ENCODE assay signal across 10 cellular contexts in the genomic region with DNA sequence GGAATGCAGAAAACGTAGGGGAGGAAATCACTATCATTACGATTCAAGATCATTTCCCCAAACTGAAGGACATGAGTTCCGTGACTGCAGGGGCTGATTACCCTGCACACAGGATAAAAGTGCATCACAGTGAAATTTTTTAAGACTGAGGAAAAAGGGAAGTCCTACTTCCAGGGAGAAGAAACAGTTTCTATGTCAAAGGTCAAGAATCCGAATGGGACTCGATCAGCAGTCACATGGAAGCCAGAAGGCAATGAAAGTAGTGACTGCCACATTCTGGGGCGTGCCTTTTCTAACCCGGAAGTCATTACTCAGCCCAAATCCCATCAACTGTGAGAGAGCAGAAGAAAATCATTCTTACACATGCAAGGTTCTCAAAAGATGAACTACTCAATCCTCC. TPM values are rescaled to one million over a fixed set of nuclear protein-coding genes. Genes with fewer than 3 reads are reported as not detected.
DNase-seq lines count a peak whose midpoint lies in the region; ATAC-seq, FAIRE-seq and TF ChIP-seq lines count a peak whose summit lies in the region.
"Had no signal": no experiment of that assay in that cellular context is flagged by ENCODE, and none has a peak within 500 bp of the region (broad histone marks: within the 10 kb centered on the region; RNA-seq: fewer than 3 reads in every experiment).

No MANE protein-coding gene starts in this region.

- H3K9me3 ChIP-seq in endothelial cell of umbilical vein (replicated peaks; ENCODE audit: control insufficient read depth, insufficient read depth, low read length) (no peaks in the 10 kb centered on the region), muscle layer of duodenum (ENCODE audit: control insufficient read depth in 1 of 2, low read length in 2 of 2) (no peaks in the 10 kb centered on the region)

- POLR2A ChIA-PET in endothelial cell of umbilical vein (lab: Charles Lee): no interaction called here

- no peak for ATAC-seq in GM19463 (IDR thresholded peaks at IDR 0.05; ENCODE audit: unreplicated experiment)

- TF ChIP-seq POLR2A in endothelial cell of umbilical vein (IDR thresholded peaks at IDR 0.05; ENCODE audit: low read depth, low read length): peak; percentile 28

- no peaks in the 10 kb centered on the region for H3K27me3 ChIP-seq in endothelial cell of umbilical vein (ENCODE audit: control insufficient read depth in 2 of 2, insufficient read depth in 2 of 2, low read length in 2 of 2)
- H3K27me3 ChIP-seq in muscle layer of duodenum (ENCODE audit: low read depth, low read length): no peaks in the 10 kb centered on the region

- H3K9me1 ChIP-seq in endothelial cell of umbilical vein (replicated peaks; ENCODE audit: control insufficient read depth, extremely low read depth, insufficient read depth, low read length): no peaks in the 10 kb centered on the region

- H2AFZ ChIP-seq in endothelial cell of umbilical vein (ENCODE audit: low read depth, low read length): peak overlapping the region; percentile 10

- intact Hi-C loops in endothelial cell of umbilical vein (cut with micrococcal nuclease): no loop called here

- TF ChIP-seq CTCF in AG10803 (conservative IDR thresholded peaks at IDR 0.05; ENCODE audit: low read length) (no peak), endothelial cell of umbilical vein (IDR thresholded peaks at IDR 0.05; ENCODE audit: extremely low read depth in 1 of 2, insufficient read depth in 1 of 2, low read depth in 1 of 2, low read length in 2 of 2) (no peak)

- dilution Hi-C loops in endothelial cell of umbilical vein (cut with MboI; ENCODE audit: extremely low pct_ligation_motif_present, low sequenced_read_pairs): no loop called here

- peaks cover 73% of the 10 kb centered on the region for H3K79me2 ChIP-seq in endothelial cell of umbilical vein (ENCODE audit: control insufficient read depth, insufficient read depth, low read length)

- peak overlapping the region; percentile 53 for H3K4me2 ChIP-seq in endothelial cell of umbilical vein (ENCODE audit: insufficient read depth, low read length)

- no TSS peak for BruUV-seq in endothelial cell of umbilical vein (replicated peaks; lab: Mats Ljungman, UMichigan)

- H3K4me1 ChIP-seq in endothelial cell of umbilical vein (ENCODE audit: control insufficient read depth, extremely low read depth, insufficient read depth, low read length): peaks cover 14% of the 10 kb centered on the region
- H3K4me1 ChIP-seq in muscle layer of duodenum (ENCODE audit: control insufficient read depth in 1 of 2, insufficient read depth in 2 of 2, low read length in 2 of 2): peaks cover 0 to 6% of the 10 kb centered on the region in 2 donors

- no peaks in the 10 kb centered on the region for H4K20me1 ChIP-seq in endothelial cell of umbilical vein (replicated peaks; ENCODE audit: control insufficient read depth, extremely low read depth, insufficient read depth, low read length)

- H3K9ac ChIP-seq in endothelial cell of umbilical vein (replicated peaks; ENCODE audit: extremely low read depth, insufficient read depth, low read length): no peak overlapping the region

- CTCF ChIA-PET in endothelial cell of umbilical vein (lab: Charles Lee): interaction anchor here (1.0 kb wide), 2 partner anchors 8 to 56 kb away, joined by 3 to 4 read pairs; no protein-coding TSS in a partner anchor

- no peak overlapping the region for H3K27ac ChIP-seq in endothelial cell of umbilical vein (ENCODE audit: insufficient read depth, low read depth, low read length)
- H3K27ac ChIP-seq in muscle layer of duodenum (ENCODE audit: low read length): peak overlapping the region; percentile 21

- H3K36me3 ChIP-seq in endothelial cell of umbilical vein (ENCODE audit: control insufficient read depth in 2 of 2, extremely low read depth in 1 of 2, insufficient read depth in 2 of 2, low read length in 2 of 2) (no peaks in the 10 kb centered on the region), muscle layer of duodenum (ENCODE audit: control insufficient read depth in 1 of 2, insufficient read depth in 2 of 2, low read length in 2 of 2) (no peaks in the 10 kb centered on the region)

- H3K4me3 ChIP-seq in AG10803 (ENCODE audit: low read length) (no peak overlapping the region), endothelial cell of umbilical vein (replicated peaks in 1 of 3; ENCODE audit: insufficient read depth in 1 of 3, low read depth in 1 of 3, low read length in 3 of 3) (no peak overlapping the region), muscle layer of duodenum (ENCODE audit: low read depth in 1 of 2, low read length in 2 of 2) (no peak overlapping the region)

- peak; percentile 88 for FAIRE-seq in endothelial cell of umbilical vein (lab: Jason Lieb, UNC)

- DNase-seq in AG10803 (ENCODE audit: low read depth) (peak; percentile 61), LoVo (ENCODE audit: low spot score) (peak; percentile 25), endothelial cell of umbilical vein (ENCODE audit: low read depth, low spot score) (peak; percentile 56), NCI-H526 treated with DMSO at 0.1 percent for 48 hours (lab: John Stamatoyannopoulos, UW) (no peak), COLO829 (ENCODE audit: low spot score) (no peak)
- no peak for DNase-seq in activated CD8-positive, alpha-beta memory T cell treated with anti-CD3 and anti-CD28 coated beads, Interleukin-2, amount 50 U/mL, for 4 hours
- DNase-seq: COR-L47, RPMI8226 had no signal

TF ChIP-seq in endothelial cell of umbilical vein, 7 proteins besides CTCF, POLR2A, EP300 and RAD21:
- TF ChIP-seq POLR2AphosphoS5 (IDR thresholded peaks at IDR 0.05; ENCODE audit: insufficient read depth, low read depth, low read length) (no peak), JUN (IDR thresholded peaks at IDR 0.05; ENCODE audit: borderline replicate concordance, insufficient read depth, insufficient read length, low read depth) (no peak), FOS (IDR thresholded peaks at IDR 0.05; ENCODE audit: borderline replicate concordance, insufficient read depth, low read length) (no peak)
- TF ChIP-seq, protein P1, sequence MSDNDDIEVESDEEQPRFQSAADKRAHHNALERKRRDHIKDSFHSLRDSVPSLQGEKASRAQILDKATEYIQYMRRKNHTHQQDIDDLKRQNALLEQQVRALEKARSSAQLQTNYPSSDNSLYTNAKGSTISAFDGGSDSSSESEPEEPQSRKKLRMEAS (IDR thresholded peaks at IDR 0.05; ENCODE audit: insufficient read depth, insufficient read length): no peak
TF ChIP-seq in endothelial cell of umbilical vein: peak in this region for 0.

RNA-seq across cellular contexts. Expression of gene ZZEF1, which starts 12.1 kb away (rescaled TPM):
- 42.5 and 52.1 TPM in 2 replicates for total RNA-seq in endothelial cell of umbilical vein
- polyA plus RNA-seq in endothelial cell of umbilical vein: 15.7 and 20.7 TPM in 2 replicates
- 13.4 and 14.6 TPM in 2 replicates for polyA plus RNA-seq in endothelial cell of umbilical vein (2011; cell fraction: cytosol; rRNA removed)
- 78.3 and 81.2 TPM in 2 replicates for polyA plus RNA-seq in endothelial cell of umbilical vein (2011; cell fraction: nucleus; rRNA removed)
- polyA plus RNA-seq in endothelial cell of umbilical vein (2012): 28.0 and 29.1 TPM in 2 replicates
- polyA minus RNA-seq in endothelial cell of umbilical vein: 106 and 121 TPM in 2 replicates
- polyA minus RNA-seq in endothelial cell of umbilical vein (2011; cell fraction: cytosol; rRNA and poly(A)+ RNA removed): 19.0 TPM
- 130 and 169 TPM in 2 replicates for polyA minus RNA-seq in endothelial cell of umbilical vein (2011; cell fraction: nucleus; rRNA and poly(A)+ RNA removed)

RNA-seq across cellular contexts. Expression of gene CYB5D2, which starts 12.3 kb away (rescaled TPM):
- total RNA-seq in endothelial cell of umbilical vein: 12.6 and 13.3 TPM in 2 replicates
- polyA plus RNA-seq in endothelial cell of umbilical vein: 28.4 and 30.2 TPM in 2 replicates
- 19.5 and 26.0 TPM in 2 replicates for polyA plus RNA-seq in endothelial cell of umbilical vein (2011; cell fraction: cytosol; rRNA removed)
- polyA plus RNA-seq in endothelial cell of umbilical vein (2011; cell fraction: nucleus; rRNA removed): 12.9 and 13.6 TPM in 2 replicates
- 15.4 and 21.3 TPM in 2 replicates for polyA plus RNA-seq in endothelial cell of umbilical vein (2012)
- polyA minus RNA-seq in endothelial cell of umbilical vein: 16.7 and 29.4 TPM in 2 replicates
- 15.8 TPM for polyA minus RNA-seq in endothelial cell of umbilical vein (2011; cell fraction: cytosol; rRNA and poly(A)+ RNA removed)
- polyA minus RNA-seq in endothelial cell of umbilical vein (2011; cell fraction: nucleus; rRNA and poly(A)+ RNA removed): 3.1 and 5.9 TPM in 2 replicates

Comparison
In these comparisons a context has a peak if more than half of its experiments do, and no peak if none do; other contexts are left out.
1. DNase-seq: peak in AG10803 (single experiment), LoVo (single experiment) and endothelial cell of umbilical vein (single experiment); none in activated CD8-positive, alpha-beta memory T cell treated with anti-CD3 and anti-CD28 coated beads, Interleukin-2, amount 50 U/mL, for 4 hours (single experiment), NCI-H526 treated with DMSO at 0.1 percent for 48 hours (single experiment) and COLO829 (single experiment).